Comparison of ENCODE assay signal across 23 cellular contexts in the genomic region with DNA sequence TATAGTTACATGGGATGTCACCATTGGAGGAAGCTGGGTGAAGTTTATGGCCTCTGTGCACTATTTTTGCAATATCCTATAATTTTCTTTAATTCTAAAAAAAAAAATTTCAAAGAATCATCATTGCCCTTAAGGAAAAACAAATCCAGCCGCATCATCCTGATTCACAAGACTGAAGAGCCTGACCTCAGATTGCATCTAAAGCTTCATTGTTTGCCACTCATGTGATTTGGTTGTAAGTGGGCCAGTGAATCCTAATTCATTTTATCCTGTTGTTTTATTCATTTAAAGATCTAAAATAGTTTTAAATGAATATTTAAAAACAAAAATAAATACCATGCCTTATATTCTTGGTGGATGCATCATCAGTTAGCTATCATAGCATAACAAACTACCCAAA.
DNase-seq lines count a peak whose midpoint lies in the region; ATAC-seq, FAIRE-seq and TF ChIP-seq lines count a peak whose summit lies in the region.
"Had no signal": no experiment of that assay in that cellular context is flagged by ENCODE, and none has a peak within 500 bp of the region (broad histone marks: within the 10 kb centered on the region; RNA-seq: fewer than 3 reads in every experiment).

No MANE protein-coding gene starts in this region.

- no peak for FAIRE-seq in small intestine (lab: Jason Lieb, UNC)
- FAIRE-seq: A204.1 had no signal

- no peak for ATAC-seq in HG03039 (IDR thresholded peaks at IDR 0.05; ENCODE audit: unreplicated experiment)
- no peak for ATAC-seq in HG03280 (IDR thresholded peaks at IDR 0.05; ENCODE audit: unreplicated experiment)
- ATAC-seq: HCT116 had no signal

- H3K9me3 ChIP-seq in small intestine (ENCODE audit: control insufficient read depth, low read depth), result no peaks in the 10 kb centered on the region
- H3K9me3 ChIP-seq: BE2C, Caco-2 had no signal

- in situ Hi-C loops in SK-MEL-5 (cut with HindIII; ENCODE audit: low pct_unique_long_range_greater_than_20kb, low sequenced_read_pairs), result no loop called here

- H3K4me3 ChIP-seq in small intestine (ENCODE audit: low read depth in 1 of 2, low read length in 2 of 2), result no peak overlapping the region

- no peak overlapping the region for H3K27ac ChIP-seq in small intestine (ENCODE audit: low read depth in 1 of 2, low read length in 1 of 2)
- H3K27ac ChIP-seq: HL-60 had no signal

- no peak overlapping the region for H3K4me3 Mint-ChIP-seq in MCF 10A (ENCODE audit: unreplicated experiment)
- H3K4me3 Mint-ChIP-seq: CD4-positive, CD25-positive, alpha-beta regulatory T cell; CD8-positive, alpha-beta memory T cell; HFFc6 had no signal

- CTCF ChIA-PET in MCF 10A (lab: Yijun Ruan, JAX), result interaction anchor here (0.7 kb wide), 1 partner anchor 637 kb away, joined by 3 read pairs; no protein-coding TSS in a partner anchor

- H3K36me3 ChIP-seq in small intestine (ENCODE audit: control insufficient read depth in 2 of 2, insufficient read depth in 2 of 2, low read length in 2 of 2), result no peaks in the 10 kb centered on the region
- H3K36me3 ChIP-seq: BE2C had no signal

- no peaks in the 10 kb centered on the region for H3K4me1 ChIP-seq in small intestine (ENCODE audit: control insufficient read depth in 2 of 2, insufficient read depth in 1 of 2, low read depth in 1 of 2, low read length in 1 of 2)
- H3K4me1 ChIP-seq: BE2C, Caco-2 had no signal

- 83 to 90% (median 85%) methylated on average over 1 of the region's 1 CpG for WGBS in small intestine, 3 donors

- intact Hi-C loops in MCF 10A (cut with micrococcal nuclease), result no loop called here

- no TSS peak for BruUV-seq in MCF 10A (replicated peaks; lab: Mats Ljungman, UMichigan)

- POLR2A ChIA-PET in MCF 10A (lab: Yijun Ruan, JAX), result no interaction called here

- H3K27ac Mint-ChIP-seq in MCF 10A (ENCODE audit: low read depth, unreplicated experiment), result no peak overlapping the region
- H3K27ac Mint-ChIP-seq: CD4-positive, CD25-positive, alpha-beta regulatory T cell; CD8-positive, alpha-beta memory T cell; HFFc6 had no signal

- DNase-seq in SK-MEL-5 (ENCODE audit: low read depth, low spot score), result peak; percentile 74
- DNase-seq in foreskin melanocyte, result peak; percentile 85
- peak; percentile 45 for DNase-seq in pons (ENCODE audit: low spot score)
- DNase-seq in superior temporal gyrus (ENCODE audit: extremely low spot score), result peak; percentile 59
- no peak for DNase-seq in MCF 10A (ENCODE audit: unreplicated experiment)
- DNase-seq in small intestine, result no peak
- DNase-seq: ACHN; BE2C; C1 segment of cervical spinal cord; Caco-2; CD4-positive, CD25-positive, alpha-beta regulatory T cell; CD8-positive, alpha-beta memory T cell; DMS153; DMS79; GF-D8; GOT3; H7; HFFc6 had no signal

- H3K4me1 Mint-ChIP-seq in MCF 10A (ENCODE audit: insufficient read depth, unreplicated experiment), result peaks cover 5% of the 10 kb centered on the region
- H3K4me1 Mint-ChIP-seq: CD4-positive, CD25-positive, alpha-beta regulatory T cell had no signal

- H3K27me3 ChIP-seq in small intestine (ENCODE audit: control insufficient read depth in 2 of 2, insufficient read depth in 2 of 2, low read length in 2 of 2), result no peaks in the 10 kb centered on the region
- H3K27me3 ChIP-seq: BE2C had no signal

- H3K9me3 Mint-ChIP-seq in MCF 10A (ENCODE audit: unreplicated experiment), result no peaks in the 10 kb centered on the region
- H3K9me3 Mint-ChIP-seq: CD8-positive, alpha-beta memory T cell; HFFc6 had no signal

- no peaks in the 10 kb centered on the region for H3K36me3 Mint-ChIP-seq in MCF 10A (ENCODE audit: insufficient read depth, unreplicated experiment)
- H3K36me3 Mint-ChIP-seq: CD4-positive, CD25-positive, alpha-beta regulatory T cell; CD8-positive, alpha-beta memory T cell had no signal

- no peaks in the 10 kb centered on the region for H3K27me3 Mint-ChIP-seq in MCF 10A (ENCODE audit: insufficient read depth, unreplicated experiment)

- no peak for TF ChIP-seq CTCF in MCF 10A (IDR thresholded peaks at IDR 0.05; ENCODE audit: unreplicated experiment)

Comparison
In these comparisons a context has a peak if more than half of its experiments do, and no peak if none do; other contexts are left out.
1. DNase-seq: peak in SK-MEL-5 (single experiment), foreskin melanocyte (single experiment), pons (single experiment) and superior temporal gyrus (single experiment); none in MCF 10A (single experiment) and small intestine (single experiment).